ENCODE assay signal across 22 cellular contexts in the genomic region with DNA sequence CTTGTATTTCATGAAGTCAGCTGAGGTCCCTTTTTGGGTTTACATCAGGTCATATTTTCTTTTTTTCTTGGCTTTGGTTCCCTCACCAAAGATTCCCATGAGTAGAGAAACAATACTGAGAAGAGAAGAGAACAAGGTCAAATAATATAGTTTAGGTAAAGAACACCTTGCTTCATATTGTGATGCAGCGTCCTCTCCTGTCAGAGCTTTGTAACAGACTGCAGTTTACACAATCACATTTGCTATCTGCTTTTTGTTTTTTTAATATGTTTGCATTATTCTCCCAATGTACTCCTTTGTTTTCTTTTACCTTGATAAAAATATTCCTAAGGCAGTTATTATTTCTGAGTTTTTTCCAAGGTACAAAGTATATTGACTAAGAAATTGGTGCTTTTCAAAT.
"Had no signal": no experiment of that assay in that cellular context is flagged by ENCODE, and none has a peak within 500 bp of the region (broad histone marks: within the 10 kb centered on the region; RNA-seq: fewer than 3 reads in every experiment).

No MANE protein-coding gene starts in this region.

- DNase-seq: colonic mucosa; effector CD8-positive, alpha-beta T cell; erythroblast; hypothalamus; immature natural killer cell; left ventricle myocardium superior; lower lobe of right lung; natural killer cell; occipital lobe; ovary; posterior cingulate gyrus; psoas muscle; right cardiac atrium; sigmoid colon; stimulated activated CD4-positive, alpha-beta T cell treated with anti-CD3 and anti-CD28 coated beads, Interleukin-2, amount 100 ng/mL, for 24 hours; stimulated activated CD4-positive, alpha-beta T cell treated with anti-CD3 and anti-CD28 coated beads, Interleukin-4, amount 100 ng/mL, for 24 hours; stimulated activated naive CD4-positive, alpha-beta T cell treated with Interleukin-2 at 50 U/mL for 16 hours; stomach; thyroid gland; trophoblast cell had no signal

- H3K4me1 Mint-ChIP-seq: immature natural killer cell; natural killer cell; stimulated activated effector memory CD8-positive, alpha-beta T cell treated with anti-CD3 and anti-CD28 coated beads, Interleukin-12 subunit alpha, Interleukin-12 subunit beta, amount 100 ng/mL, for 72 hours had no signal

- H3K4me1 ChIP-seq: colonic mucosa, lower lobe of right lung, psoas muscle, sigmoid colon, stomach, thyroid gland had no signal

- ATAC-seq: left ventricle myocardium superior; lower lobe of right lung; natural killer cell; psoas muscle; right cardiac atrium; stimulated activated effector memory CD8-positive, alpha-beta T cell treated with anti-CD3 and anti-CD28 coated beads, Interleukin-12 subunit alpha, Interleukin-12 subunit beta, amount 100 ng/mL, for 72 hours had no signal

- H3K27ac ChIP-seq: colonic mucosa, lower lobe of right lung, ovary, psoas muscle, sigmoid colon, stomach, thyroid gland had no signal

- H3K27ac Mint-ChIP-seq: dendritic cell treated with granulocyte-macrophage colony-stimulating factor and Interleukin-4, amounts not matched to agents 40 ng/mL and 50 ng/mL, for 4 days; immature natural killer cell; natural killer cell; stimulated activated effector memory CD8-positive, alpha-beta T cell treated with anti-CD3 and anti-CD28 coated beads, Interleukin-12 subunit alpha, Interleukin-12 subunit beta, amount 100 ng/mL, for 72 hours had no signal

- H3K4me3 Mint-ChIP-seq: dendritic cell treated with granulocyte-macrophage colony-stimulating factor and Interleukin-4, amounts not matched to agents 40 ng/mL and 50 ng/mL, for 4 days; immature natural killer cell; natural killer cell; stimulated activated effector memory CD8-positive, alpha-beta T cell treated with anti-CD3 and anti-CD28 coated beads, Interleukin-12 subunit alpha, Interleukin-12 subunit beta, amount 100 ng/mL, for 72 hours had no signal

- H3K4me3 ChIP-seq: colonic mucosa, lower lobe of right lung, ovary, psoas muscle, sigmoid colon, stomach, thyroid gland had no signal

- H3K27me3 Mint-ChIP-seq: dendritic cell treated with granulocyte-macrophage colony-stimulating factor and Interleukin-4, amounts not matched to agents 40 ng/mL and 50 ng/mL, for 4 days had no signal

- H3K36me3 ChIP-seq: colonic mucosa, lower lobe of right lung, ovary, sigmoid colon, stomach, thyroid gland had no signal

- H3K9me3 ChIP-seq: colonic mucosa, ovary, psoas muscle, thyroid gland had no signal

- H3K27me3 ChIP-seq: colonic mucosa, ovary, sigmoid colon, stomach, thyroid gland had no signal

- H3K36me3 Mint-ChIP-seq: immature natural killer cell; natural killer cell; stimulated activated effector memory CD8-positive, alpha-beta T cell treated with anti-CD3 and anti-CD28 coated beads, Interleukin-12 subunit alpha, Interleukin-12 subunit beta, amount 100 ng/mL, for 72 hours had no signal
